14 cellular contexts compared by ENCODE assay signal in genomic region chr2:79717364-79718007, GRCh38.
DNase-seq lines count a peak whose midpoint lies in the region; ATAC-seq, FAIRE-seq and TF ChIP-seq lines count a peak whose summit lies in the region.
"Had no signal": no experiment of that assay in that cellular context is flagged by ENCODE, and none has a peak within 500 bp of the region (broad histone marks: within the 10 kb centered on the region; RNA-seq: fewer than 3 reads in every experiment).

No MANE protein-coding gene starts in this region.

- no peak overlapping the region for H3K4me3 Mint-ChIP-seq in stimulated activated memory B cell treated with anti-CD40 and anti-IgM and Interleukin-4, amounts not matched to agents 10 μg/mL and 1 μg/mL and 100 μg/mL, for 72 hours
- no peak overlapping the region for H3K4me3 Mint-ChIP-seq in CD4-positive, alpha-beta T cell
- H3K4me3 Mint-ChIP-seq: stimulated activated naive CD8-positive, alpha-beta T cell treated with anti-CD3 and anti-CD28 coated beads, Interleukin-15, Interleukin-2, amounts not matched to agents 100 ng/mL and 50 ng/mL, for 24 hours; T-helper 2 cell treated with Interferon-gamma antibody and Interleukin-4, amounts not matched to agents 5 μg/mL and 100 μg/mL, for 36 hours had no signal

- WGBS in upper lobe of left lung, 2 donors, result 57 to 75% methylated on average over 5 of the region's 5 CpGs

- no peaks in the 10 kb centered on the region for H3K36me3 ChIP-seq in upper lobe of left lung
- H3K36me3 ChIP-seq: heart right ventricle had no signal

- H3K4me3 ChIP-seq in upper lobe of left lung, result no peak overlapping the region
- H3K4me3 ChIP-seq: heart right ventricle had no signal

- peaks cover 2% of the 10 kb centered on the region for H3K9me3 Mint-ChIP-seq in stimulated activated memory B cell treated with anti-CD40 and anti-IgM and Interleukin-4, amounts not matched to agents 10 μg/mL and 1 μg/mL and 100 μg/mL, for 72 hours
- H3K9me3 Mint-ChIP-seq in CD4-positive, alpha-beta T cell, result peaks cover 18% of the 10 kb centered on the region

- H3K36me3 Mint-ChIP-seq in stimulated activated memory B cell treated with anti-CD40 and anti-IgM and Interleukin-4, amounts not matched to agents 10 μg/mL and 1 μg/mL and 100 μg/mL, for 72 hours, result no peaks in the 10 kb centered on the region
- no peaks in the 10 kb centered on the region for H3K36me3 Mint-ChIP-seq in CD4-positive, alpha-beta T cell (ENCODE audit: low read depth)

- CTCF ChIA-PET in CD4-positive, alpha-beta T cell (lab: Charles Lee), result no interaction called here

- no peaks in the 10 kb centered on the region for H3K4me1 ChIP-seq in upper lobe of left lung
- H3K4me1 ChIP-seq: heart right ventricle had no signal

- peak; percentile 30 to 93 for ATAC-seq in upper lobe of left lung (ENCODE audit: low FRiP score in 2 of 2)
- ATAC-seq in stimulated activated memory B cell treated with anti-CD40 and anti-IgM and Interleukin-4, amounts not matched to agents 10 μg/mL and 1 μg/mL and 100 μg/mL, for 72 hours, result no peak
- no peak for ATAC-seq in CD4-positive, alpha-beta T cell (ENCODE audit: poor library complexity)
- ATAC-seq: heart right ventricle had no signal

- intact Hi-C loops in CD4-positive, alpha-beta T cell (cut with DNase I, micrococcal nuclease), result no loop called here

- no peaks in the 10 kb centered on the region for H3K27me3 Mint-ChIP-seq in stimulated activated memory B cell treated with anti-CD40 and anti-IgM and Interleukin-4, amounts not matched to agents 10 μg/mL and 1 μg/mL and 100 μg/mL, for 72 hours
- H3K27me3 Mint-ChIP-seq in CD4-positive, alpha-beta T cell, result no peaks in the 10 kb centered on the region
- H3K27me3 Mint-ChIP-seq: stimulated activated naive CD8-positive, alpha-beta T cell treated with anti-CD3 and anti-CD28 coated beads, Interleukin-15, Interleukin-2, amounts not matched to agents 100 ng/mL and 50 ng/mL, for 24 hours had no signal

- no peak overlapping the region for H3K27ac Mint-ChIP-seq in stimulated activated memory B cell treated with anti-CD40 and anti-IgM and Interleukin-4, amounts not matched to agents 10 μg/mL and 1 μg/mL and 100 μg/mL, for 72 hours
- no peak overlapping the region for H3K27ac Mint-ChIP-seq in CD4-positive, alpha-beta T cell
- H3K27ac Mint-ChIP-seq: stimulated activated naive CD8-positive, alpha-beta T cell treated with anti-CD3 and anti-CD28 coated beads, Interleukin-15, Interleukin-2, amounts not matched to agents 100 ng/mL and 50 ng/mL, for 24 hours; T-helper 2 cell treated with Interferon-gamma antibody and Interleukin-4, amounts not matched to agents 5 μg/mL and 100 μg/mL, for 36 hours had no signal

- TF ChIP-seq POLR2A in H54 (IDR thresholded peaks at IDR 0.05; ENCODE audit: low read depth, low read length), result no peak
- no peak for TF ChIP-seq POLR2A in upper lobe of left lung (IDR thresholded peaks at IDR 0.05)

- FAIRE-seq in H54 (lab: Jason Lieb, UNC), result peak; percentile 99
- FAIRE-seq: bronchial epithelial cell, GM19239 had no signal

- DNase-seq in H54 (ENCODE audit: insufficient read length, low spot score), result peak; percentile 42
- peak; percentile 46 for DNase-seq in SW480 (ENCODE audit: low spot score)
- peak; percentile 67 for DNase-seq in hepatic stellate cell (ENCODE audit: low spot score)
- no peak for DNase-seq in upper lobe of left lung
- DNase-seq in CD4-positive, alpha-beta T cell, result no peak
- DNase-seq in activated CD4-positive, alpha-beta T cell treated with anti-CD3 and anti-CD28 coated beads for 48 hours, result no peak
- DNase-seq: activated T-cell treated with anti-CD3 and anti-CD28 coated beads for 4 hours; heart right ventricle; stimulated activated CD4-positive, alpha-beta T cell treated with anti-CD3 and anti-CD28 coated beads, Interleukin-15, amount 100 ng/mL, for 24 hours had no signal

- H3K27ac ChIP-seq in upper lobe of left lung, result no peak overlapping the region
- H3K27ac ChIP-seq in CD4-positive, alpha-beta T cell (ENCODE audit: low read depth, low read length), result no peak overlapping the region
- H3K27ac ChIP-seq: heart right ventricle had no signal

- no peak for TF ChIP-seq EP300 in upper lobe of left lung (IDR thresholded peaks at IDR 0.05)

- H3K4me1 Mint-ChIP-seq in stimulated activated memory B cell treated with anti-CD40 and anti-IgM and Interleukin-4, amounts not matched to agents 10 μg/mL and 1 μg/mL and 100 μg/mL, for 72 hours, result no peaks in the 10 kb centered on the region
- no peaks in the 10 kb centered on the region for H3K4me1 Mint-ChIP-seq in CD4-positive, alpha-beta T cell (ENCODE audit: low read depth)

- no peaks in the 10 kb centered on the region for H3K27me3 ChIP-seq in upper lobe of left lung
- H3K27me3 ChIP-seq in CD4-positive, alpha-beta T cell (ENCODE audit: control insufficient read depth, insufficient read depth, low read length), result no peaks in the 10 kb centered on the region
- H3K27me3 ChIP-seq: heart right ventricle had no signal

- H3K9me3 ChIP-seq in upper lobe of left lung, result no peaks in the 10 kb centered on the region
- H3K9me3 ChIP-seq in CD4-positive, alpha-beta T cell (ENCODE audit: control insufficient read depth, low read length), result no peaks in the 10 kb centered on the region

- POLR2A ChIA-PET in CD4-positive, alpha-beta T cell (lab: Charles Lee), result no interaction called here

- TF ChIP-seq CTCF in upper lobe of left lung (IDR thresholded peaks at IDR 0.05), result no peak
- no peak for TF ChIP-seq CTCF in CD4-positive, alpha-beta T cell (IDR thresholded peaks at IDR 0.05)

Comparison
In these comparisons a context has a peak if more than half of its experiments do, and no peak if none do; other contexts are left out.
1. DNase-seq: peak in H54 (single experiment), SW480 (single experiment) and hepatic stellate cell (single experiment); none in upper lobe of left lung (0 of 2), CD4-positive, alpha-beta T cell (0 of 10) and activated CD4-positive, alpha-beta T cell treated with anti-CD3 and anti-CD28 coated beads for 48 hours (single experiment).
2. ATAC-seq: peak in upper lobe of left lung (2 of 2); none in stimulated activated memory B cell treated with anti-CD40 and anti-IgM and Interleukin-4, amounts not matched to agents 10 μg/mL and 1 μg/mL and 100 μg/mL, for 72 hours (single experiment) and CD4-positive, alpha-beta T cell (single experiment).